In the genomic region with DNA sequence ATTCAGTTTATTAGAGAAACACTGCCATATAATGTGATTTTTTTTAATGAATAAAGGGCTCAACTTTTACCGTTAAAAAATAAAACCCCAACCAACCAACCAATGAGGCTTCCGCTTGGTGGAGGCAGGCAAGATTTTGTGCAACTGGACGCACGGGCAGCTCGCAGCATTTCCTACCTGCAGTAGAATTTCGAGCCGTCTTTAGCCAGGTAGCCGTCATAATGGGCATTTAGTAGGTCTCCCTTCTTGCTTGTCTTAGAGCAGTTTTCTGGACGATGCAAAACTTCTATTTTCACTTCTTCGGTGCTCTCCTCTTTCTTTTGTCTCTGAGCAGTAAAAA, we compare ENCODE assay signal across 8 cellular contexts. TPM values are rescaled to one million over a fixed set of nuclear protein-coding genes. Genes with fewer than 3 reads are reported as not detected.
DNase-seq lines count a peak whose midpoint lies in the region; ATAC-seq, FAIRE-seq and TF ChIP-seq lines count a peak whose summit lies in the region.

No MANE protein-coding gene starts in this region.

- peaks cover 6% of the 10 kb centered on the region for H3K36me3 Mint-ChIP-seq in activated CD8-positive, alpha-beta T cell treated with anti-CD3 and anti-CD28 coated beads, Interleukin-2, amount 10 ng/mL, durations not matched to agents 7 days and 5 days (ENCODE audit: low read depth)

- CTCF ChIA-PET in activated CD8-positive, alpha-beta T cell treated with anti-CD3 and anti-CD28 coated beads, Interleukin-2, amount 10 ng/mL, durations not matched to agents 7 days and 5 days (lab: Charles Lee), result interaction anchor here (1.5 kb wide), 1 partner anchor 341 kb away, joined by 3 read pairs; no protein-coding TSS in a partner anchor

- peak overlapping the region; percentile 99 for H3K27ac Mint-ChIP-seq in activated CD8-positive, alpha-beta T cell treated with anti-CD3 and anti-CD28 coated beads, Interleukin-2, amount 10 ng/mL, durations not matched to agents 7 days and 5 days

- H3K9me3 Mint-ChIP-seq in activated CD8-positive, alpha-beta T cell treated with anti-CD3 and anti-CD28 coated beads, Interleukin-2, amount 10 ng/mL, durations not matched to agents 7 days and 5 days (ENCODE audit: insufficient read depth), result no peaks in the 10 kb centered on the region

- H3K4me3 Mint-ChIP-seq in activated CD8-positive, alpha-beta T cell treated with anti-CD3 and anti-CD28 coated beads, Interleukin-2, amount 10 ng/mL, durations not matched to agents 7 days and 5 days, result peak overlapping the region; percentile 98

- POLR2A ChIA-PET in activated CD8-positive, alpha-beta T cell treated with anti-CD3 and anti-CD28 coated beads, Interleukin-2, amount 10 ng/mL, durations not matched to agents 7 days and 5 days (lab: Charles Lee), result interaction anchor here (1.1 kb wide), 1 partner anchor 27 kb away, joined by 3 read pairs; a partner anchor contains a TSS

- DNase-seq in NCI-H1694 (lab: John Stamatoyannopoulos, UW) (peak; percentile 29), NCI-H1694 treated with DMSO at 0.1 percent for 48 hours (lab: John Stamatoyannopoulos, UW) (no peak), GM12891 (ENCODE audit: insufficient read length, low spot score) (no peak), HTR-8/SVneo (ENCODE audit: insufficient read length, low spot score) (no peak)
- peak; percentile 30 for DNase-seq in activated CD8-positive, alpha-beta T cell treated with anti-CD3 and anti-CD28 coated beads, Interleukin-2, amount 10 ng/mL, durations not matched to agents 7 days and 5 days
- DNase-seq in stimulated activated naive CD8-positive, alpha-beta T cell treated with anti-CD3 and anti-CD28 coated beads, Interleukin-15, Interleukin-2, amounts not matched to agents 100 U/mL and 50 U/mL, for 24 hours, result peak; percentile 13

- TF ChIP-seq POLR2A in GM12891 (IDR thresholded peaks at IDR 0.05; ENCODE audit: low read depth, low read length), result no peak

- no peaks in the 10 kb centered on the region for H3K27me3 Mint-ChIP-seq in activated CD8-positive, alpha-beta T cell treated with anti-CD3 and anti-CD28 coated beads, Interleukin-2, amount 10 ng/mL, durations not matched to agents 7 days and 5 days (ENCODE audit: low read depth)

- peaks cover 42% of the 10 kb centered on the region for H3K4me1 Mint-ChIP-seq in activated CD8-positive, alpha-beta T cell treated with anti-CD3 and anti-CD28 coated beads, Interleukin-2, amount 10 ng/mL, durations not matched to agents 7 days and 5 days (ENCODE audit: low read depth)

- ATAC-seq in HG02981 (IDR thresholded peaks at IDR 0.05; ENCODE audit: unreplicated experiment), result peak; percentile 1
- ATAC-seq in activated CD8-positive, alpha-beta T cell treated with anti-CD3 and anti-CD28 coated beads, Interleukin-2, amount 10 ng/mL, durations not matched to agents 7 days and 5 days, result no peak
- ATAC-seq in stimulated activated naive CD8-positive, alpha-beta T cell treated with anti-CD3 and anti-CD28 coated beads, Interleukin-15, Interleukin-2, amounts not matched to agents 100 U/mL and 50 U/mL, for 24 hours, result no peak

- H3K9me3 ChIP-seq in iPS-18c (ENCODE audit: control insufficient read depth, insufficient read depth, low read length), result no peaks in the 10 kb centered on the region

- H3K4me3 ChIP-seq in iPS-18c (ENCODE audit: insufficient read depth, low read depth, low read length), result peak overlapping the region; percentile 71

- FAIRE-seq in GM12891 (lab: Jason Lieb, UNC) (no peak), HTR-8/SVneo (lab: Jason Lieb, UNC) (no peak)

TF ChIP-seq in GM12891, 5 proteins besides CTCF, POLR2A, EP300 and RAD21:
- no peak for TF ChIP-seq POLR2AphosphoS5 (IDR thresholded peaks at IDR 0.05; ENCODE audit: low read depth, low read length)
- no peak for TF ChIP-seq POU2F2 (IDR thresholded peaks at IDR 0.05; ENCODE audit: low read depth, low read length)
- TF ChIP-seq TAF1 (IDR thresholded peaks at IDR 0.05; ENCODE audit: low read depth, low read length), result no peak

RNA-seq across cellular contexts. Expression of a gene that starts 0.3 kb away (rescaled TPM):
- 1 to 10 TPM; 2.6 to 3.6 TPM for total RNA-seq in activated CD8-positive, alpha-beta T cell treated with anti-CD3 and anti-CD28 coated beads, Interleukin-2, amount 10 ng/mL, durations not matched to agents 7 days and 5 days
- 3.7 TPM for polyA plus RNA-seq in GM12891 (2012; ENCODE audit: low read depth, missing spikeins)

RNA-seq across cellular contexts. Expression of a gene that starts 2.2 kb away (rescaled TPM):
- total RNA-seq in activated CD8-positive, alpha-beta T cell treated with anti-CD3 and anti-CD28 coated beads, Interleukin-2, amount 10 ng/mL, durations not matched to agents 7 days and 5 days, result 10 to 100 TPM; 22.3 to 23.1 TPM
- 5.2 TPM for polyA plus RNA-seq in GM12891 (2012; ENCODE audit: low read depth, missing spikeins)

RNA-seq across cellular contexts. Expression of a gene that starts 26.9 kb away (rescaled TPM):
- total RNA-seq in activated CD8-positive, alpha-beta T cell treated with anti-CD3 and anti-CD28 coated beads, Interleukin-2, amount 10 ng/mL, durations not matched to agents 7 days and 5 days, result under 1 TPM; 0.50 to 0.99 TPM
- 6.1 TPM for polyA plus RNA-seq in GM12891 (2012; ENCODE audit: low read depth, missing spikeins)

RNA-seq across cellular contexts. Expression of a gene that starts 27.1 kb away (rescaled TPM):
- total RNA-seq in activated CD8-positive, alpha-beta T cell treated with anti-CD3 and anti-CD28 coated beads, Interleukin-2, amount 10 ng/mL, durations not matched to agents 7 days and 5 days, result 10 to 100 TPM; 41.2 to 41.8 TPM
- polyA plus RNA-seq in GM12891 (2012; ENCODE audit: low read depth, missing spikeins), result 52.5 TPM

Comparison
In these comparisons a context has a peak if more than half of its experiments do, and no peak if none do; other contexts are left out.
1. DNase-seq: peak in NCI-H1694 (single experiment), activated CD8-positive, alpha-beta T cell treated with anti-CD3 and anti-CD28 coated beads, Interleukin-2, amount 10 ng/mL, durations not matched to agents 7 days and 5 days (single experiment) and stimulated activated naive CD8-positive, alpha-beta T cell treated with anti-CD3 and anti-CD28 coated beads, Interleukin-15, Interleukin-2, amounts not matched to agents 100 U/mL and 50 U/mL, for 24 hours (single experiment); none in NCI-H1694 treated with DMSO at 0.1 percent for 48 hours (single experiment), GM12891 (single experiment) and HTR-8/SVneo (single experiment).